ENCODE assay signal across 6 cellular contexts in the genomic region with DNA sequence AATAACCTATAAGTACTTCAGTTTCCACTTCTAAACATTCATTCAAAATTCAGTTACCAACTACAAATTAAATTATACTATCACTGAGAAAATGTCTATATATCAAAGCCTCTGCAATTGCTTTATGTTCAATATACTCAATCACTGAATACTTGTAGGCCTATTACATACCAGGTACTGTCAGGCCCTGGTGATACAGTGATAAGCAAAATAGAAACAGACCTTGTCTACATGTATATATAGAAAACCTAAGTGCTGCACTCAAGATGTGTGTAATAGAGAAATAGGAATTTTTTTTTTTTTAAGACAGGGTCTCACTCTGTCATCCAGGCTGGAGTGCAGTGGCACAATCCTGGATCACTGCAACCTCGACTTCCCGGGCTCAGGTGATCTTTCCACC.
"Had no signal": no experiment of that assay in that cellular context is flagged by ENCODE, and none has a peak within 500 bp of the region (broad histone marks: within the 10 kb centered on the region; RNA-seq: fewer than 3 reads in every experiment).

No MANE protein-coding gene starts in this region.

- ATAC-seq: HCT116, HepG2 had no signal

- DNase-seq: GM23248, GOT3, H7, HFFc6 had no signal
